ENCODE assay signal across 27 cellular contexts in the genomic region with DNA sequence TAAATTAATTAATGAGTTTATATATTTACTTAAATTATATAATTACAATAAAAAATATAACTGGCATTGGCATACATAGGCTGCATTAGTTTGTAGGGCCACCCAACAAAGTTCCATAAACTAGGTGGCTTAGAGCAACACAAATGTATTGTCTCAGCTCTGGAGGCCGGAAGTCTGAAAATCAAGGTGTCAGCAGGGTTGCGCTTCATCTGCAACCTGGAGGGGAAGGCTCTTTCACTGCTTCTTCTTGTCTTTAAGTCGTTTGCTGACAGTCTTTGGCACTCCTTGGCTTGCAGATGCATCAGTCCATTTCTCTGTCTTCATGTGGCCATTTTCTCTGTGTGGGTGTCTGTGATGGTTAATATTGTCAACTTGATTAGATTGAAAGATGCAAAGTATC.
"Had no signal": no experiment of that assay in that cellular context is flagged by ENCODE, and none has a peak within 500 bp of the region (broad histone marks: within the 10 kb centered on the region; RNA-seq: fewer than 3 reads in every experiment).

No MANE protein-coding gene starts in this region.

- H3K9me3 ChIP-seq: left lung, lower lobe of right lung, ovary, right atrium auricular region, right lobe of liver, tibial nerve, upper lobe of left lung, vagina had no signal

- H3K36me3 Mint-ChIP-seq: immature natural killer cell; mesothelial cell of epicardium; naive thymus-derived CD4-positive, alpha-beta T cell; natural killer cell treated with Interleukin-12 subunit alpha and Interleukin-12 subunit beta and Interleukin-15 and Interleukin-18, amount 100 ng/mL, for 72 hours; stimulated activated memory B cell treated with anti-CD40 and anti-IgM and Interleukin-4, amounts not matched to agents 10 μg/mL and 1 μg/mL and 100 μg/mL, for 72 hours had no signal

- ATAC-seq: left colon; left lung; lower lobe of right lung; naive thymus-derived CD4-positive, alpha-beta T cell; natural killer cell treated with Interleukin-12 subunit alpha and Interleukin-12 subunit beta and Interleukin-15 and Interleukin-18, amount 100 ng/mL, for 72 hours; right lobe of liver; stimulated activated memory B cell treated with anti-CD40 and anti-IgM and Interleukin-4, amounts not matched to agents 10 μg/mL and 1 μg/mL and 100 μg/mL, for 72 hours; stimulated activated naive CD8-positive, alpha-beta T cell treated with anti-CD3 and anti-CD28 coated beads, Interleukin-15, amount 100 ng/mL, for 72 hours had no signal

- H3K4me3 ChIP-seq: left lung, lower lobe of right lung, ovary, right atrium auricular region, right lobe of liver, smooth muscle cell, tibial nerve, upper lobe of left lung, vagina had no signal

- H3K27ac ChIP-seq: left lung, lower lobe of right lung, ovary, right atrium auricular region, right lobe of liver, tibial nerve, upper lobe of left lung, vagina had no signal

- H3K4me2 ChIP-seq: smooth muscle cell had no signal

- H3K27ac Mint-ChIP-seq: immature natural killer cell; mesothelial cell of epicardium; natural killer cell treated with Interleukin-12 subunit alpha and Interleukin-12 subunit beta and Interleukin-15 and Interleukin-18, amount 100 ng/mL, for 72 hours; progenitor cell of endocrine pancreas; stimulated activated memory B cell treated with anti-CD40 and anti-IgM and Interleukin-4, amounts not matched to agents 10 μg/mL and 1 μg/mL and 100 μg/mL, for 72 hours; stimulated activated naive CD8-positive, alpha-beta T cell treated with anti-CD3 and anti-CD28 coated beads, Interleukin-15, amount 100 ng/mL, for 72 hours had no signal

- H3K27me3 ChIP-seq: left lung, ovary, right atrium auricular region, right lobe of liver, tibial nerve, upper lobe of left lung, vagina had no signal

- H3K4me1 Mint-ChIP-seq: stimulated activated memory B cell treated with anti-CD40 and anti-IgM and Interleukin-4, amounts not matched to agents 10 μg/mL and 1 μg/mL and 100 μg/mL, for 72 hours had no signal

- H3K36me3 ChIP-seq: left lung, lower lobe of right lung, ovary, right atrium auricular region, right lobe of liver, tibial nerve, upper lobe of left lung, vagina had no signal

- H3K4me3 Mint-ChIP-seq: immature natural killer cell; mesothelial cell of epicardium; naive thymus-derived CD4-positive, alpha-beta T cell; natural killer cell treated with Interleukin-12 subunit alpha and Interleukin-12 subunit beta and Interleukin-15 and Interleukin-18, amount 100 ng/mL, for 72 hours; stimulated activated memory B cell treated with anti-CD40 and anti-IgM and Interleukin-4, amounts not matched to agents 10 μg/mL and 1 μg/mL and 100 μg/mL, for 72 hours; stimulated activated naive CD8-positive, alpha-beta T cell treated with anti-CD3 and anti-CD28 coated beads, Interleukin-15, amount 100 ng/mL, for 72 hours had no signal

- H3K4me1 ChIP-seq: right atrium auricular region, right lobe of liver, vagina had no signal

- DNase-seq: hypothalamus; immature natural killer cell; kidney; left colon; left lung; lower lobe of right lung; mammary epithelial cell; mesenchymal stem cell; naive thymus-derived CD4-positive, alpha-beta T cell; ovary; right lobe of liver; stimulated activated CD4-positive, alpha-beta T cell treated with anti-CD3 and anti-CD28 coated beads, Interleukin-1b, Interleukin-23, amount 100 ng/mL, for 48 hours; stimulated activated CD4-positive, alpha-beta T cell treated with anti-CD3 and anti-CD28 coated beads, Interleukin-2, amount 100 ng/mL, for 48 hours; stimulated activated CD4-positive, alpha-beta T cell treated with anti-CD3 and anti-CD28 coated beads, Interleukin-4, amount 100 ng/mL, for 4 hours; stimulated activated CD8-positive, alpha-beta memory T cell treated with anti-CD3 and anti-CD28 coated beads, Interleukin-4, amount 100 ng/mL, for 48 hours; stimulated activated naive CD4-positive, alpha-beta T cell treated with Interleukin-2 at 50 U/mL for 16 hours; stimulated activated naive CD8-positive, alpha-beta T cell treated with anti-CD3 and anti-CD28 coated beads, Interleukin-15, amount 100 ng/mL, for 72 hours; substantia nigra; upper lobe of left lung had no signal

- H3K27me3 Mint-ChIP-seq: stimulated activated memory B cell treated with anti-CD40 and anti-IgM and Interleukin-4, amounts not matched to agents 10 μg/mL and 1 μg/mL and 100 μg/mL, for 72 hours had no signal

- H3K9me3 Mint-ChIP-seq: immature natural killer cell; naive thymus-derived CD4-positive, alpha-beta T cell; natural killer cell treated with Interleukin-12 subunit alpha and Interleukin-12 subunit beta and Interleukin-15 and Interleukin-18, amount 100 ng/mL, for 72 hours; stimulated activated memory B cell treated with anti-CD40 and anti-IgM and Interleukin-4, amounts not matched to agents 10 μg/mL and 1 μg/mL and 100 μg/mL, for 72 hours; stimulated activated naive CD8-positive, alpha-beta T cell treated with anti-CD3 and anti-CD28 coated beads, Interleukin-15, amount 100 ng/mL, for 72 hours had no signal
